Comparison of ENCODE assay signal across 23 cellular contexts in the genomic region with DNA sequence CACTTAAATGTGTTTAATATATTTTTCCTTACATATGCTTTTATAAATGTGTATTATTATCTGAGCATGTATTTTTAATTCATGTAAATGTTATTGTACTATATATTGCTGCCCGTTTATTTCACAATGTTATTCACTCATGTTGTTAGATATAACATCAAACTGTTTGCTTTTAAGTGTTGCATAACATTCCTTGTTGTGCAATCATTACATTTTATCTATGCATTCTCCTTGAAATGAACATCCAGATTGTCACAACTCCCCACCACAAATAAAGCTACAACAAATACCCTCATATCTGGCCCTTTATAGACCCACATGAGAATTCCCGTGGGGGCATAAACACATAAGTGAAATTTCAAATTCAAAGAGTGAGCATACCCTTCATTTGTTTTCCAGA.
"Had no signal": no experiment of that assay in that cellular context is flagged by ENCODE, and none has a peak within 500 bp of the region (broad histone marks: within the 10 kb centered on the region; RNA-seq: fewer than 3 reads in every experiment).

No MANE protein-coding gene starts in this region.

- H3K27ac Mint-ChIP-seq: activated naive CD8-positive, alpha-beta T cell; brain; nephron had no signal

- H3K4me3 Mint-ChIP-seq: activated naive CD8-positive, alpha-beta T cell; brain; nephron had no signal

- H3K36me3 Mint-ChIP-seq: activated naive CD8-positive, alpha-beta T cell; brain had no signal

- H3K27me3 ChIP-seq: ascending aorta, left lung, spleen, tibial nerve had no signal

- H3K27ac ChIP-seq: ascending aorta, left lung, lower lobe of right lung, spleen, tibial nerve, VCaP had no signal

- H3K27me3 Mint-ChIP-seq: activated naive CD8-positive, alpha-beta T cell had no signal

- H3K4me1 Mint-ChIP-seq: brain, nephron had no signal

- H3K36me3 ChIP-seq: ascending aorta, left lung, lower lobe of right lung, spleen, tibial nerve had no signal

- H3K4me3 ChIP-seq: ascending aorta, left lung, lower lobe of right lung, mucosa of descending colon, spleen, tibial nerve had no signal

- H3K9me3 ChIP-seq: ascending aorta, left lung, lower lobe of right lung, mucosa of descending colon, tibial nerve had no signal

- ATAC-seq: esophagus mucosa, left lung, lower lobe of right lung, mucosa of descending colon, right cardiac atrium had no signal

- H3K4me1 ChIP-seq: ascending aorta, left lung, lower lobe of right lung, spleen, tibial nerve had no signal

- DNase-seq: activated CD4-positive, alpha-beta T cell treated with anti-CD3 and anti-CD28 coated beads for 4 hours; activated CD4-positive, alpha-beta T cell treated with anti-CD3 and anti-CD28 coated beads, Interleukin-2, amount 50 U/mL, for 4 hours; activated effector memory CD4-positive, alpha-beta T cell treated with Interleukin-2 at 50 U/mL for 16 hours; activated naive CD4-positive, alpha-beta T cell treated with Interleukin-2 at 50 U/mL for 16 hours; activated T-cell treated with anti-CD3 and anti-CD28 coated beads for 4 hours; cortex of kidney; glutamatergic neuron; left lung; lower lobe of right lung; mucosa of descending colon; posterior cingulate gyrus; right cardiac atrium; spleen; stimulated activated naive CD4-positive, alpha-beta T cell had no signal

- FAIRE-seq: endothelial cell of umbilical vein, frontal cortex had no signal
